Comparison of ENCODE assay signal across 34 cellular contexts in genomic region chr4:10806993-10807645, GRCh38.
"Had no signal": no experiment of that assay in that cellular context is flagged by ENCODE, and none has a peak within 500 bp of the region (broad histone marks: within the 10 kb centered on the region; RNA-seq: fewer than 3 reads in every experiment).

No MANE protein-coding gene starts in this region.

- H3K9me3 ChIP-seq: adrenal gland, colonic mucosa, thoracic aorta, vagina had no signal

- H3K36me3 Mint-ChIP-seq: activated CD4-positive, alpha-beta memory T cell treated with anti-CD3 and anti-CD28 coated beads for 36 hours; type B pancreatic cell had no signal

- H3K4me3 ChIP-seq: adrenal gland, body of pancreas, cardiac muscle cell, colonic mucosa, gastroesophageal sphincter, heart left ventricle, left lung, lung, skin epidermis, thoracic aorta, vagina had no signal

- H3K4me3 Mint-ChIP-seq: activated CD4-positive, alpha-beta memory T cell treated with anti-CD3 and anti-CD28 coated beads for 36 hours; activated CD4-positive, alpha-beta T cell treated with anti-CD3 and anti-CD28 coated beads, Interleukin-2, amount 10 ng/mL, durations not matched to agents 24 days and 14 days; activated naive CD4-positive, alpha-beta T cell treated with anti-CD3 and anti-CD28 coated beads for 36 hours; activated naive CD8-positive, alpha-beta T cell treated with anti-CD3 and anti-CD28 coated beads for 36 hours; activated T-helper 1 cell treated with anti-CD3 and anti-CD28 coated beads, Interleukin-12 subunit alpha, Interleukin-12 subunit beta, Interleukin-2, Interleukin-4 antibody, amounts not matched to agents 30 ng/mL and 10 ng/mL and 1 ng/mL, durations not matched to agents 14 hours and 24 hours and 36 hours; immature natural killer cell; natural killer cell treated with Interleukin-12 subunit alpha and Interleukin-12 subunit beta and Interleukin-15 and Interleukin-18, amount 100 ng/mL, for 72 hours; stimulated activated naive CD8-positive, alpha-beta T cell treated with anti-CD3 and anti-CD28 coated beads, Interleukin-15, Interleukin-2, amounts not matched to agents 100 ng/mL and 50 ng/mL, for 24 hours; type B pancreatic cell had no signal

- H3K27ac Mint-ChIP-seq: activated CD4-positive, alpha-beta memory T cell treated with anti-CD3 and anti-CD28 coated beads for 36 hours; activated CD4-positive, alpha-beta T cell treated with anti-CD3 and anti-CD28 coated beads, Interleukin-2, amount 10 ng/mL, durations not matched to agents 24 days and 14 days; activated naive CD4-positive, alpha-beta T cell treated with anti-CD3 and anti-CD28 coated beads for 36 hours; activated naive CD8-positive, alpha-beta T cell treated with anti-CD3 and anti-CD28 coated beads for 36 hours; activated T-helper 1 cell treated with anti-CD3 and anti-CD28 coated beads, Interleukin-12 subunit alpha, Interleukin-12 subunit beta, Interleukin-2, Interleukin-4 antibody, amounts not matched to agents 30 ng/mL and 10 ng/mL and 1 ng/mL, durations not matched to agents 14 hours and 24 hours and 36 hours; immature natural killer cell; natural killer cell treated with Interleukin-12 subunit alpha and Interleukin-12 subunit beta and Interleukin-15 and Interleukin-18, amount 100 ng/mL, for 72 hours; stimulated activated naive CD8-positive, alpha-beta T cell treated with anti-CD3 and anti-CD28 coated beads, Interleukin-15, Interleukin-2, amounts not matched to agents 100 ng/mL and 50 ng/mL, for 24 hours; type B pancreatic cell had no signal

- H3K27ac ChIP-seq: adrenal gland, body of pancreas, cardiac muscle cell, colonic mucosa, gastroesophageal sphincter, heart left ventricle, left lung, skin epidermis, thoracic aorta, vagina had no signal

- H3K9me3 Mint-ChIP-seq: type B pancreatic cell had no signal

- ATAC-seq: body of pancreas; gastroesophageal sphincter; heart left ventricle; left lung; natural killer cell treated with Interleukin-12 subunit alpha and Interleukin-12 subunit beta and Interleukin-15 and Interleukin-18, amount 100 ng/mL, for 72 hours; sciatic nerve had no signal

- H3K27me3 ChIP-seq: adrenal gland, body of pancreas, cardiac muscle cell, colonic mucosa, gastroesophageal sphincter, heart left ventricle, left lung, vagina had no signal

- H3K4me1 Mint-ChIP-seq: activated CD4-positive, alpha-beta T cell treated with anti-CD3 and anti-CD28 coated beads, Interleukin-2, amount 10 ng/mL, durations not matched to agents 24 days and 14 days; immature natural killer cell had no signal

- DNase-seq: activated CD4-positive, alpha-beta memory T cell treated with anti-CD3 and anti-CD28 coated beads for 36 hours; activated CD4-positive, alpha-beta T cell treated with anti-CD3 and anti-CD28 coated beads, Interleukin-2, amount 10 ng/mL, durations not matched to agents 24 days and 14 days; activated CD4-positive, CD25-positive, alpha-beta regulatory T cell treated with anti-CD3 and anti-CD28 coated beads, Interleukin-2, amount 50 U/mL, for 72 hours; activated CD8-positive, alpha-beta memory T cell treated with anti-CD3 and anti-CD28 coated beads, Interleukin-2, amount 50 U/mL, for 4 hours; activated effector memory CD4-positive, alpha-beta T cell treated with anti-CD3 and anti-CD28 coated beads, Interleukin-2, amount 50 U/mL, for 16 hours; activated naive CD4-positive, alpha-beta T cell treated with anti-CD3 and anti-CD28 coated beads for 36 hours; activated naive CD8-positive, alpha-beta T cell treated with anti-CD3 and anti-CD28 coated beads for 36 hours; activated T-cell treated with anti-CD3 and anti-CD28 coated beads, Interleukin-2, amount 50 U/mL, for 1 hour; adrenal gland; aorta; body of pancreas; cerebellar nuclear complex; colonic mucosa; effector memory CD4-positive, alpha-beta T cell; heart left ventricle; hypothalamus; immature natural killer cell; left lung; mesendoderm; posterior cingulate gyrus; stimulated activated CD4-positive, alpha-beta T cell treated with anti-CD3 and anti-CD28 coated beads, Interleukin-12 subunit alpha, Interleukin-12 subunit beta, amount 100 ng/mL, for 4 hours; stimulated activated CD4-positive, alpha-beta T cell treated with anti-CD3 and anti-CD28 coated beads, Interleukin-4, amount 100 ng/mL, for 1 hour; T1000 had no signal

- H3K27me3 Mint-ChIP-seq: activated CD4-positive, alpha-beta T cell treated with anti-CD3 and anti-CD28 coated beads, Interleukin-2, amount 10 ng/mL, durations not matched to agents 24 days and 14 days; stimulated activated naive CD8-positive, alpha-beta T cell treated with anti-CD3 and anti-CD28 coated beads, Interleukin-15, Interleukin-2, amounts not matched to agents 100 ng/mL and 50 ng/mL, for 24 hours; type B pancreatic cell had no signal

- H3K4me1 ChIP-seq: adrenal gland, body of pancreas, colonic mucosa, gastroesophageal sphincter, heart left ventricle, left lung, vagina had no signal

- H3K36me3 ChIP-seq: adrenal gland, cardiac muscle cell, colonic mucosa, gastroesophageal sphincter, heart left ventricle, left lung, thoracic aorta, vagina had no signal
